In genomic region chr16:50833929-50834328, GRCh38 we compare ENCODE assay signal across 15 cellular contexts.
"Had no signal": no experiment of that assay in that cellular context is flagged by ENCODE, and none has a peak within 500 bp of the region (broad histone marks: within the 10 kb centered on the region; RNA-seq: fewer than 3 reads in every experiment).

No MANE protein-coding gene starts in this region.

- H3K4me1 Mint-ChIP-seq: natural killer cell had no signal

- H3K27me3 ChIP-seq: hepatocyte, upper lobe of right lung had no signal

- H3K4me3 Mint-ChIP-seq: effector memory CD8-positive, alpha-beta T cell; natural killer cell; neural crest cell had no signal

- ATAC-seq: effector memory CD8-positive, alpha-beta T cell; natural killer cell had no signal

- H3K36me3 ChIP-seq: stomach, tibial artery, upper lobe of right lung had no signal

- H3K4me2 ChIP-seq: hepatocyte had no signal

- H3K36me3 Mint-ChIP-seq: natural killer cell had no signal

- H3K27ac ChIP-seq: hepatocyte, stomach, tibial artery, upper lobe of right lung had no signal

- H3K9me3 Mint-ChIP-seq: natural killer cell had no signal

- H3K9me3 ChIP-seq: stomach, tibial artery, upper lobe of right lung had no signal

- H3K79me2 ChIP-seq: hepatocyte had no signal

- H3K4me1 ChIP-seq: stomach, tibial artery, upper lobe of right lung had no signal

- DNase-seq: cortex of kidney; effector memory CD8-positive, alpha-beta T cell; erythroblast; foreskin melanocyte; mesendoderm; natural killer cell; posterior cingulate gyrus; small intestine; stimulated activated CD4-positive, alpha-beta T cell treated with anti-CD3 and anti-CD28 coated beads, Interleukin-12 subunit alpha, Interleukin-12 subunit beta, amount 100 ng/mL, for 4 hours; stimulated activated naive CD4-positive, alpha-beta T cell; stomach; tibial artery; upper lobe of right lung had no signal

- H2AFZ ChIP-seq: hepatocyte had no signal

- H3K4me3 ChIP-seq: hepatocyte, stomach, tibial artery, upper lobe of right lung had no signal

- H3K27ac Mint-ChIP-seq: effector memory CD8-positive, alpha-beta T cell; natural killer cell had no signal
